ENCODE assay signal across 11 cellular contexts in genomic region chr10:114506874-114507385, GRCh38.
A peak's percentile ranks its signal among the peaks of the same experiment; 100 is the strongest.
DNase-seq lines count a peak whose midpoint lies in the region; ATAC-seq, FAIRE-seq and TF ChIP-seq lines count a peak whose summit lies in the region.
"Had no signal": no experiment of that assay in that cellular context is flagged by ENCODE, and none has a peak within 500 bp of the region (broad histone marks: within the 10 kb centered on the region; RNA-seq: fewer than 3 reads in every experiment).

No MANE protein-coding gene starts in this region.

- DNase-seq in heart right ventricle (no peak), Right ventricle myocardium inferior (ENCODE audit: missing footprints) (no peak), endothelial cell (ENCODE audit: low spot score) (no peak), nephron progenitor cell (no peak), kidney tubule cell (ENCODE audit: low spot score) (no peak), NCI-H226 (no peak), frontal cortex (ENCODE audit: low spot score in 2 of 2) (no peak)
- DNase-seq: activated CD4-positive, alpha-beta T cell treated with anti-CD3 and anti-CD28 coated beads for 48 hours; GM23248; NCI-H2171 had no signal

- no peak for FAIRE-seq in frontal cortex (lab: Jason Lieb, UNC)

- H3K27me3 Mint-ChIP-seq in endothelial cell (ENCODE audit: unreplicated experiment) (no peaks in the 10 kb centered on the region), nephron progenitor cell (ENCODE audit: low read depth, poor library complexity) (no peaks in the 10 kb centered on the region)

- no peaks in the 10 kb centered on the region for H3K9me3 ChIP-seq in heart right ventricle

- H3K36me3 ChIP-seq in heart right ventricle = peaks cover 0 to 29% (median 0%) of the 10 kb centered on the region in 9 donors

- H3K9me3 Mint-ChIP-seq in endothelial cell (ENCODE audit: unreplicated experiment) (no peaks in the 10 kb centered on the region), nephron progenitor cell (no peaks in the 10 kb centered on the region)

- no peaks in the 10 kb centered on the region for H3K27me3 ChIP-seq in heart right ventricle

- H3K27ac Mint-ChIP-seq in endothelial cell (ENCODE audit: unreplicated experiment) (peak overlapping the region; percentile 81), nephron progenitor cell (peak overlapping the region; percentile 49)

- ATAC-seq in heart right ventricle (peak in 5 of 8 donors; percentile 15 to 56 (median 37)), Right ventricle myocardium inferior (no peak), GM18517 (IDR thresholded peaks at IDR 0.05; ENCODE audit: unreplicated experiment) (no peak)

- H3K36me3 Mint-ChIP-seq in endothelial cell (ENCODE audit: low read depth, unreplicated experiment) (no peaks in the 10 kb centered on the region), nephron progenitor cell (ENCODE audit: low read depth) (peaks cover 17% of the 10 kb centered on the region)

- 39 to 48% methylated on average over 3 of the region's 3 CpGs for WGBS in heart right ventricle, 2 donors

- peak overlapping the region; percentile 2 to 89 (median 69) for H3K27ac ChIP-seq in heart right ventricle
- H3K27ac ChIP-seq: GM23248 had no signal

- no peak overlapping the region for H3K4me3 ChIP-seq in heart right ventricle
- H3K4me3 ChIP-seq: GM23248 had no signal

- TF ChIP-seq CTCF in heart right ventricle (IDR thresholded peaks at IDR 0.05) (no peak), endothelial cell (IDR thresholded peaks at IDR 0.05; ENCODE audit: unreplicated experiment) (no peak), nephron progenitor cell (IDR thresholded peaks at IDR 0.05) (no peak)

- H3K4me1 ChIP-seq in heart right ventricle = peaks cover 16 to 80% (median 63%) of the 10 kb centered on the region in 9 donors

- no peak overlapping the region for H3K4me3 Mint-ChIP-seq in endothelial cell (ENCODE audit: unreplicated experiment)
- H3K4me3 Mint-ChIP-seq in nephron progenitor cell = no peak overlapping the region

- H3K4me1 Mint-ChIP-seq in endothelial cell (ENCODE audit: unreplicated experiment) = peaks cover 42% of the 10 kb centered on the region
- H3K4me1 Mint-ChIP-seq in nephron progenitor cell = peaks cover 43% of the 10 kb centered on the region

- intact Hi-C loops in heart right ventricle (cut with DNase I) = no loop called here
- intact Hi-C loops in Right ventricle myocardium inferior (cut with DNase I) = no loop called here

Comparison
In these comparisons a context has a peak if more than half of its experiments do, and no peak if none do; other contexts are left out.
1. ATAC-seq: peak in heart right ventricle (5 of 8); none in Right ventricle myocardium inferior (single experiment) and GM18517 (single experiment).